16 cellular contexts compared by ENCODE assay signal in the genomic region with DNA sequence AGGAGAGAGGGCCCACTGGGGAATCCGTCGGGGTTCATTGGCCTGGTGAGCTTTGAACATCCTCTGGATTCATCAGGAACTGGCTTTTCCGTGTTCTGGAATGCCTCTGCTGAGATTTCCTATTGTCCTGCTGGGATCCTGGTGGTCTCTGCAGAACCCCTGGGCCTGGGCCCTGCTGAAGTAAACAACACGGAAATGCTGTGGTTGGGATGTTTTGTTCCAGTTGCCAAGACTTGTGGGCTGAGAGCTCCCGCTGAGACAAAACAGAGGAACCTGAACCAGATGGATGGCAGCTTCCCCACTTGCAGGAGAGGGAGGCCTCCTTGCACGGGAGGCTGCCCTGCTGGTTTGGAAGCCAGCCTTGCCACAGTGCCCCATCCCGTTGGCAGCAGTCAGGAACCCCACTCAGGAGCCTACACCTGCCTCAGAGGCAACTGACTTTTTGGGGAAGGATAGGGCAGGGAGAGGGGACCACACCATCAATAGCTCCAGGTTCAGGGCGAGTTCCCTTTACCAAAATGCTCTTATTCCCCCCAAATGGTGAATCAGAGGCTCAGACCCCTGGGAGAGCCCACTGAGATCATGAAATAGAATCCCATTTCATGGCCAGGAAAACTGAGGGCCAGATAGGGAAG.
A peak's percentile ranks its signal among the peaks of the same experiment; 100 is the strongest.
DNase-seq lines count a peak whose midpoint lies in the region; ATAC-seq and TF ChIP-seq lines count a peak whose summit lies in the region.
"Had no signal": no experiment of that assay in that cellular context is flagged by ENCODE, and none has a peak within 500 bp of the region (broad histone marks: within the 10 kb centered on the region; RNA-seq: fewer than 3 reads in every experiment).

No MANE protein-coding gene starts in this region.

- TF ChIP-seq CTCF in WTC11 (IDR thresholded peaks at IDR 0.05): no peak
- TF ChIP-seq CTCF in heart left ventricle (IDR thresholded peaks at IDR 0.05): no peak

- H3K9me3 ChIP-seq in heart left ventricle: no peaks in the 10 kb centered on the region
- H3K9me3 ChIP-seq: Peyer's patch, thoracic aorta had no signal

- H3K4me3 Mint-ChIP-seq in activated CD8-positive, alpha-beta memory T cell treated with anti-CD3 and anti-CD28 coated beads, Interleukin-2, amount 10 ng/mL, durations not matched to agents 7 days and 5 days: no peak overlapping the region
- H3K4me3 Mint-ChIP-seq in WTC11: no peak overlapping the region
- no peak overlapping the region for H3K4me3 Mint-ChIP-seq in activated T-cell treated with anti-CD3 and anti-CD28 coated beads, Interleukin-2, amount 50 U/mL, for 72 hours
- H3K4me3 Mint-ChIP-seq: memory B cell had no signal

- no peaks in the 10 kb centered on the region for H3K27me3 Mint-ChIP-seq in activated CD8-positive, alpha-beta memory T cell treated with anti-CD3 and anti-CD28 coated beads, Interleukin-2, amount 10 ng/mL, durations not matched to agents 7 days and 5 days
- H3K27me3 Mint-ChIP-seq in WTC11 (ENCODE audit: low read depth): peaks cover 2% of the 10 kb centered on the region; the same call in 1 of the 2 replicates
- no peaks in the 10 kb centered on the region for H3K27me3 Mint-ChIP-seq in activated T-cell treated with anti-CD3 and anti-CD28 coated beads, Interleukin-2, amount 50 U/mL, for 72 hours (ENCODE audit: low read depth)

- CTCF ChIA-PET in activated CD8-positive, alpha-beta memory T cell treated with anti-CD3 and anti-CD28 coated beads, Interleukin-2, amount 10 ng/mL, durations not matched to agents 7 days and 5 days (lab: Charles Lee): no interaction called here
- CTCF ChIA-PET in WTC11 (lab: Charles Lee): interaction anchor here (0.7 to 1.6 kb wide), 4 partner anchors 11 to 181 kb away, joined by 3 to 13 read pairs (median 3); no protein-coding TSS in a partner anchor

- DNase-seq in activated CD8-positive, alpha-beta memory T cell treated with anti-CD3 and anti-CD28 coated beads for 24 hours: peak; percentile 32
- no peak for DNase-seq in activated CD8-positive, alpha-beta memory T cell treated with anti-CD3 and anti-CD28 coated beads, Interleukin-2, amount 10 ng/mL, durations not matched to agents 7 days and 5 days
- no peak for DNase-seq in WTC11 (ENCODE audit: low spot score)
- peak in 2 of 5 donors; percentile 14 to 36 for DNase-seq in heart left ventricle
- peak; percentile 9 for DNase-seq in stimulated activated CD8-positive, alpha-beta memory T cell treated with anti-CD3 and anti-CD28 coated beads, Interleukin-4, amount 100 ng/mL, for 48 hours
- no peak for DNase-seq in activated T-cell treated with anti-CD3 and anti-CD28 coated beads, Interleukin-2, amount 50 U/mL, for 72 hours
- no peak for DNase-seq in activated CD4-positive, CD25-positive, alpha-beta regulatory T cell (lab: John Stamatoyannopoulos, UW)
- DNase-seq: activated gamma-delta T cell; NCI-H510A treated with DMSO at 0.1 percent for 48 hours; stimulated activated CD4-positive, alpha-beta T cell treated with anti-CD3 and anti-CD28 coated beads, Interleukin-15, amount 100 ng/mL, for 24 hours had no signal

- no peak for ATAC-seq in activated CD8-positive, alpha-beta memory T cell treated with anti-CD3 and anti-CD28 coated beads, Interleukin-2, amount 10 ng/mL, durations not matched to agents 7 days and 5 days
- ATAC-seq in WTC11: peak; percentile 31; the same call in 1 of the 2 replicates
- no peak for ATAC-seq in heart left ventricle
- no peak for ATAC-seq in activated T-cell treated with anti-CD3 and anti-CD28 coated beads, Interleukin-2, amount 50 U/mL, for 72 hours (replicated peaks in 1 of 2)
- ATAC-seq in HG03025 (IDR thresholded peaks at IDR 0.05; ENCODE audit: low FRiP score, unreplicated experiment): no peak

- no peaks in the 10 kb centered on the region for H3K36me3 Mint-ChIP-seq in activated CD8-positive, alpha-beta memory T cell treated with anti-CD3 and anti-CD28 coated beads, Interleukin-2, amount 10 ng/mL, durations not matched to agents 7 days and 5 days
- peaks cover 10% of the 10 kb centered on the region for H3K36me3 Mint-ChIP-seq in WTC11
- no peaks in the 10 kb centered on the region for H3K36me3 Mint-ChIP-seq in activated T-cell treated with anti-CD3 and anti-CD28 coated beads, Interleukin-2, amount 50 U/mL, for 72 hours (ENCODE audit: insufficient read depth in 2 of 2)

- peaks cover 1% of the 10 kb centered on the region for H3K4me1 Mint-ChIP-seq in activated CD8-positive, alpha-beta memory T cell treated with anti-CD3 and anti-CD28 coated beads, Interleukin-2, amount 10 ng/mL, durations not matched to agents 7 days and 5 days
- H3K4me1 Mint-ChIP-seq in WTC11: peaks cover 28% of the 10 kb centered on the region
- H3K4me1 Mint-ChIP-seq in activated T-cell treated with anti-CD3 and anti-CD28 coated beads, Interleukin-2, amount 50 U/mL, for 72 hours (ENCODE audit: low read depth): no peaks in the 10 kb centered on the region

- H3K4me3 ChIP-seq in heart left ventricle: no peak overlapping the region
- H3K4me3 ChIP-seq: Peyer's patch, thoracic aorta had no signal

- H3K4me1 ChIP-seq in heart left ventricle: peaks cover 7 to 59% (median 40%) of the 10 kb centered on the region in 12 donors
- H3K4me1 ChIP-seq: parathyroid adenoma had no signal

- H3K9me3 Mint-ChIP-seq in activated CD8-positive, alpha-beta memory T cell treated with anti-CD3 and anti-CD28 coated beads, Interleukin-2, amount 10 ng/mL, durations not matched to agents 7 days and 5 days (ENCODE audit: low read depth): no peaks in the 10 kb centered on the region
- H3K9me3 Mint-ChIP-seq in WTC11: peaks cover 12% of the 10 kb centered on the region
- H3K9me3 Mint-ChIP-seq in activated T-cell treated with anti-CD3 and anti-CD28 coated beads, Interleukin-2, amount 50 U/mL, for 72 hours: no peaks in the 10 kb centered on the region

- intact Hi-C loops in heart left ventricle (cut with DNase I): loop anchor here in 1 of 10 donors (5.0 kb wide), 1 partner anchor 57 kb away; no protein-coding TSS in a partner anchor

- no peaks in the 10 kb centered on the region for H3K36me3 ChIP-seq in heart left ventricle
- H3K36me3 ChIP-seq: Peyer's patch, thoracic aorta had no signal

- no peak for TF ChIP-seq POLR2A in heart left ventricle (IDR thresholded peaks at IDR 0.05)

- no peak overlapping the region for H3K27ac Mint-ChIP-seq in activated CD8-positive, alpha-beta memory T cell treated with anti-CD3 and anti-CD28 coated beads, Interleukin-2, amount 10 ng/mL, durations not matched to agents 7 days and 5 days
- H3K27ac Mint-ChIP-seq in WTC11: no peak overlapping the region
- no peak overlapping the region for H3K27ac Mint-ChIP-seq in activated T-cell treated with anti-CD3 and anti-CD28 coated beads, Interleukin-2, amount 50 U/mL, for 72 hours
- H3K27ac Mint-ChIP-seq: memory B cell had no signal

- no peaks in the 10 kb centered on the region for H3K27me3 ChIP-seq in heart left ventricle
- H3K27me3 ChIP-seq: Peyer's patch had no signal

- POLR2A ChIA-PET in WTC11 (lab: Charles Lee): interaction anchor here (0.6 kb wide), 1 partner anchor 175 kb away, joined by 3 read pairs; no protein-coding TSS in a partner anchor

- 45 to 74% (median 61%) methylated on average over 6 to 8 of the region's 8 CpGs for WGBS in heart left ventricle, 4 donors

- H3K27ac ChIP-seq in heart left ventricle: peak overlapping the region in 9 of 12 donors; percentile 19 to 79 (median 51)
- H3K27ac ChIP-seq: epithelial cell of prostate, parathyroid adenoma, Peyer's patch had no signal

TF ChIP-seq in WTC11, 78 proteins besides CTCF, POLR2A, EP300 and RAD21:
- TF ChIP-seq, protein P1, sequence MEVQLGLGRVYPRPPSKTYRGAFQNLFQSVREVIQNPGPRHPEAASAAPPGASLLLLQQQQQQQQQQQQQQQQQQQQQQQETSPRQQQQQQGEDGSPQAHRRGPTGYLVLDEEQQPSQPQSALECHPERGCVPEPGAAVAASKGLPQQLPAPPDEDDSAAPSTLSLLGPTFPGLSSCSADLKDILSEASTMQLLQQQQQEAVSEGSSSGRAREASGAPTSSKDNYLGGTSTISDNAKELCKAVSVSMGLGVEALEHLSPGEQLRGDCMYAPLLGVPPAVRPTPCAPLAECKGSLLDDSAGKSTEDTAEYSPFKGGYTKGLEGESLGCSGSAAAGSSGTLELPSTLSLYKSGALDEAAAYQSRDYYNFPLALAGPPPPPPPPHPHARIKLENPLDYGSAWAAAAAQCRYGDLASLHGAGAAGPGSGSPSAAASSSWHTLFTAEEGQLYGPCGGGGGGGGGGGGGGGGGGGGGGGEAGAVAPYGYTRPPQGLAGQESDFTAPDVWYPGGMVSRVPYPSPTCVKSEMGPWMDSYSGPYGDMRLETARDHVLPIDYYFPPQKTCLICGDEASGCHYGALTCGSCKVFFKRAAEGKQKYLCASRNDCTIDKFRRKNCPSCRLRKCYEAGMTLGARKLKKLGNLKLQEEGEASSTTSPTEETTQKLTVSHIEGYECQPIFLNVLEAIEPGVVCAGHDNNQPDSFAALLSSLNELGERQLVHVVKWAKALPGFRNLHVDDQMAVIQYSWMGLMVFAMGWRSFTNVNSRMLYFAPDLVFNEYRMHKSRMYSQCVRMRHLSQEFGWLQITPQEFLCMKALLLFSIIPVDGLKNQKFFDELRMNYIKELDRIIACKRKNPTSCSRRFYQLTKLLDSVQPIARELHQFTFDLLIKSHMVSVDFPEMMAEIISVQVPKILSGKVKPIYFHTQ (CRISPR knock-in tag; IDR thresholded peaks at IDR 0.05): no peak
- TF ChIP-seq ZNF423 (CRISPR knock-in tag; IDR thresholded peaks at IDR 0.05) (peak; percentile 94), RORB (CRISPR knock-in tag; IDR thresholded peaks at IDR 0.05) (no peak), ZNF263 (CRISPR knock-in tag; IDR thresholded peaks at IDR 0.05; ENCODE audit: low read depth) (no peak)

Comparison
In these comparisons a context has a peak if more than half of its experiments do, and no peak if none do; other contexts are left out.
1. DNase-seq: peak in activated CD8-positive, alpha-beta memory T cell treated with anti-CD3 and anti-CD28 coated beads for 24 hours (single experiment) and stimulated activated CD8-positive, alpha-beta memory T cell treated with anti-CD3 and anti-CD28 coated beads, Interleukin-4, amount 100 ng/mL, for 48 hours (single experiment); none in activated CD8-positive, alpha-beta memory T cell treated with anti-CD3 and anti-CD28 coated beads, Interleukin-2, amount 10 ng/mL, durations not matched to agents 7 days and 5 days (single experiment), WTC11 (single experiment), activated T-cell treated with anti-CD3 and anti-CD28 coated beads, Interleukin-2, amount 50 U/mL, for 72 hours (0 of 2) and activated CD4-positive, CD25-positive, alpha-beta regulatory T cell (0 of 4).